ENCODE assay signal across 29 cellular contexts in the genomic region with DNA sequence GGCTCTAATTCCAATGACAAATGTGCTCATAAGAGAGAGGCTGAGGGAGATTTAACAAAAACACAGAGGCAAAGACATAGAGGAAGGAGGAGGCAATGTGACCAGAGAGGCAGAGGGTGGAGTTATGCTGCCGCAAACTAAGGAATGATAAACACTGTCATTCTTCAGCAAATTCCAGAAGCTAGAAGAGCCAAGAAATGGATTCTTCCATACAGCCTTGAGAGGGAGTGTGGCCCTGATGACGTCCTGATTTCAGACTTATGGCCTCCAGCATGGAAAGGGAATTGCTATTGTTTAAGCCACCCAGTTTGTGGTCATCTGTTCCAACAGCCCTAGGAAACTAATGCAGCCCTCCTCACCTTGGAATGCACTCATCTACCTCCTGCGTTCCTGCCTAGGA. TPM values are rescaled to one million over a fixed set of nuclear protein-coding genes. Genes with fewer than 3 reads are reported as not detected.
DNase-seq lines count a peak whose midpoint lies in the region; ATAC-seq and TF ChIP-seq lines count a peak whose summit lies in the region.
"Had no signal": no experiment of that assay in that cellular context is flagged by ENCODE, and none has a peak within 500 bp of the region (broad histone marks: within the 10 kb centered on the region; RNA-seq: fewer than 3 reads in every experiment).

No MANE protein-coding gene starts in this region.

- TF ChIP-seq CTCF in AG10803 (conservative IDR thresholded peaks at IDR 0.05; ENCODE audit: low read length) (no peak), choroid plexus epithelial cell (conservative IDR thresholded peaks at IDR 0.05; ENCODE audit: low read depth, low read length) (no peak), Caco-2 (IDR thresholded peaks at IDR 0.05; ENCODE audit: insufficient read depth in 1 of 2, low read depth in 1 of 2, low read length in 1 of 2, severe bottlenecking in 1 of 2, unreplicated experiment in 1 of 2) (no peak)
- TF ChIP-seq CTCF in activated CD8-positive, alpha-beta T cell treated with anti-CD3 and anti-CD28 coated beads for 36 hours (IDR thresholded peaks at IDR 0.05), result no peak

- H3K4me1 ChIP-seq in Caco-2, result no peaks in the 10 kb centered on the region
- H3K4me1 ChIP-seq: breast epithelium, colonic mucosa, gastrocnemius medialis, thyroid gland had no signal

- H3K4me1 Mint-ChIP-seq in memory B cell (peaks cover 35% of the 10 kb centered on the region), Caco-2 (ENCODE audit: low read depth, unreplicated experiment) (no peaks in the 10 kb centered on the region)
- H3K4me1 Mint-ChIP-seq in activated CD8-positive, alpha-beta T cell treated with anti-CD3 and anti-CD28 coated beads for 36 hours (ENCODE audit: low read depth), result peaks cover 66% of the 10 kb centered on the region
- H3K4me1 Mint-ChIP-seq: nephron progenitor cell had no signal

- POLR2A ChIA-PET in activated CD8-positive, alpha-beta T cell treated with anti-CD3 and anti-CD28 coated beads for 36 hours (lab: Charles Lee), result no interaction called here
- POLR2A ChIA-PET in Caco-2 (lab: Charles Lee), result no interaction called here

- H3K36me3 ChIP-seq in Caco-2 (ENCODE audit: control insufficient read depth, insufficient read depth, low read length), result no peaks in the 10 kb centered on the region
- H3K36me3 ChIP-seq: breast epithelium, colonic mucosa, thyroid gland had no signal

- no peaks in the 10 kb centered on the region for H3K27me3 Mint-ChIP-seq in memory B cell
- no peaks in the 10 kb centered on the region for H3K27me3 Mint-ChIP-seq in activated CD8-positive, alpha-beta T cell treated with anti-CD3 and anti-CD28 coated beads for 36 hours
- no peaks in the 10 kb centered on the region for H3K27me3 Mint-ChIP-seq in Caco-2 (ENCODE audit: insufficient read depth, unreplicated experiment)
- H3K27me3 Mint-ChIP-seq: activated CD4-positive, alpha-beta T cell treated with anti-CD3 and anti-CD28 coated beads for 36 hours; stimulated activated naive CD8-positive, alpha-beta T cell treated with anti-CD3 and anti-CD28 coated beads, Interleukin-15, amount 100 ng/mL, for 72 hours had no signal

- H3K9me3 Mint-ChIP-seq in memory B cell, result no peaks in the 10 kb centered on the region
- no peaks in the 10 kb centered on the region for H3K9me3 Mint-ChIP-seq in activated CD8-positive, alpha-beta T cell treated with anti-CD3 and anti-CD28 coated beads for 36 hours
- no peaks in the 10 kb centered on the region for H3K9me3 Mint-ChIP-seq in Caco-2 (ENCODE audit: unreplicated experiment)
- H3K9me3 Mint-ChIP-seq: activated T-cell treated with anti-CD3 and anti-CD28 coated beads, Interleukin-2, amount 50 U/mL, for 4 hours; mesothelial cell of epicardium; nephron progenitor cell; stimulated activated naive CD8-positive, alpha-beta T cell treated with anti-CD3 and anti-CD28 coated beads, Interleukin-15, amount 100 ng/mL, for 72 hours; T-helper 2 cell treated with Interferon-gamma antibody and Interleukin-4, amounts not matched to agents 5 μg/mL and 100 μg/mL, for 36 hours had no signal

- no peak overlapping the region for H3K4me3 ChIP-seq in AG10803 (ENCODE audit: low read length)
- H3K4me3 ChIP-seq in choroid plexus epithelial cell (ENCODE audit: low read depth, low read length), result no peak overlapping the region
- no peak overlapping the region for H3K4me3 ChIP-seq in Caco-2 (ENCODE audit: low read depth, low read length)
- H3K4me3 ChIP-seq: BLaER1 treated with 17β-estradiol and CSF1 and Interleukin-3, amounts not matched to agents 10 nM and 100 nM; breast epithelium; colonic mucosa; gastrocnemius medialis; left lung; pancreas; thyroid gland had no signal

- H3K4me3 Mint-ChIP-seq in memory B cell (no peak overlapping the region), Caco-2 (ENCODE audit: unreplicated experiment) (no peak overlapping the region)
- H3K4me3 Mint-ChIP-seq in activated CD8-positive, alpha-beta T cell treated with anti-CD3 and anti-CD28 coated beads for 36 hours, result no peak overlapping the region
- H3K4me3 Mint-ChIP-seq: activated CD4-positive, alpha-beta T cell treated with anti-CD3 and anti-CD28 coated beads for 36 hours; activated T-cell treated with anti-CD3 and anti-CD28 coated beads, Interleukin-2, amount 50 U/mL, for 4 hours; mesothelial cell of epicardium; nephron progenitor cell; stimulated activated naive CD8-positive, alpha-beta T cell treated with anti-CD3 and anti-CD28 coated beads, Interleukin-15, amount 100 ng/mL, for 72 hours; T-helper 2 cell treated with Interferon-gamma antibody and Interleukin-4, amounts not matched to agents 5 μg/mL and 100 μg/mL, for 36 hours had no signal

- CTCF ChIA-PET in activated CD8-positive, alpha-beta T cell treated with anti-CD3 and anti-CD28 coated beads for 36 hours (lab: Charles Lee), result no interaction called here
- CTCF ChIA-PET in Caco-2 (lab: Charles Lee), result no interaction called here

- no peaks in the 10 kb centered on the region for H3K9me3 ChIP-seq in Caco-2
- H3K9me3 ChIP-seq: BLaER1 treated with 17β-estradiol and CSF1 and Interleukin-3, amounts not matched to agents 10 nM and 100 nM; breast epithelium; colonic mucosa; gastrocnemius medialis; left lung; pancreas; thyroid gland had no signal

- H3K36me3 Mint-ChIP-seq in memory B cell (peaks cover 31% of the 10 kb centered on the region), Caco-2 (ENCODE audit: insufficient read depth, unreplicated experiment) (no peaks in the 10 kb centered on the region)
- peaks cover 68% of the 10 kb centered on the region for H3K36me3 Mint-ChIP-seq in activated CD8-positive, alpha-beta T cell treated with anti-CD3 and anti-CD28 coated beads for 36 hours (ENCODE audit: low read depth)

- DNase-seq in AG10803 (ENCODE audit: low read depth) (peak; percentile 5), ELF-1 (ENCODE audit: low read depth, low spot score) (peak; percentile 63), choroid plexus epithelial cell (ENCODE audit: low read depth) (peak; percentile 33), memory B cell (ENCODE audit: low spot score in 2 of 2) (no peak), Right ventricle myocardium superior (no peak), Caco-2 (no peak), nucleus accumbens (lab: John Stamatoyannopoulos, UW) (no peak)
- DNase-seq in activated CD8-positive, alpha-beta T cell treated with anti-CD3 and anti-CD28 coated beads for 36 hours, result no peak
- DNase-seq: activated CD4-positive, alpha-beta T cell treated with anti-CD3 and anti-CD28 coated beads for 36 hours; activated T-cell treated with anti-CD3 and anti-CD28 coated beads, Interleukin-2, amount 50 U/mL, for 4 hours; amniotic stem cell; colonic mucosa; DND-41; effector memory CD4-positive, alpha-beta T cell; gastrocnemius medialis; hippocampal formation; left lung; NCI-H1436 treated with DMSO at 0.1 percent for 48 hours; NCI-H446 treated with DMSO at 0.1 percent for 48 hours; nephron progenitor cell; pancreas; small intestine; stimulated activated naive CD8-positive, alpha-beta T cell treated with anti-CD3 and anti-CD28 coated beads, Interleukin-15, amount 100 ng/mL, for 72 hours; thyroid gland had no signal

- intact Hi-C loops in activated CD8-positive, alpha-beta T cell treated with anti-CD3 and anti-CD28 coated beads for 36 hours (cut with micrococcal nuclease), result no loop called here
- intact Hi-C loops in Right ventricle myocardium superior (cut with DNase I) (no loop called here), Caco-2 (cut with micrococcal nuclease; ENCODE audit: unreplicated experiment) (no loop called here)

- BruUV-seq in Caco-2 (replicated peaks; lab: Mats Ljungman, UMichigan), result no TSS peak

- ATAC-seq in memory B cell (ENCODE audit: low read depth) (no peak), Right ventricle myocardium superior (ENCODE audit: poor library complexity) (no peak)
- ATAC-seq in activated CD8-positive, alpha-beta T cell treated with anti-CD3 and anti-CD28 coated beads for 36 hours, result no peak
- ATAC-seq: activated CD4-positive, alpha-beta T cell treated with anti-CD3 and anti-CD28 coated beads for 36 hours; activated T-cell treated with anti-CD3 and anti-CD28 coated beads, Interleukin-2, amount 50 U/mL, for 4 hours; esophagus mucosa; gastrocnemius medialis; left lung; pancreas; stimulated activated naive CD8-positive, alpha-beta T cell treated with anti-CD3 and anti-CD28 coated beads, Interleukin-15, amount 100 ng/mL, for 72 hours had no signal

- H3K27ac Mint-ChIP-seq in memory B cell (peak overlapping the region; percentile 20), Caco-2 (ENCODE audit: unreplicated experiment) (no peak overlapping the region)
- H3K27ac Mint-ChIP-seq in activated CD8-positive, alpha-beta T cell treated with anti-CD3 and anti-CD28 coated beads for 36 hours, result no peak overlapping the region
- H3K27ac Mint-ChIP-seq: activated CD4-positive, alpha-beta T cell treated with anti-CD3 and anti-CD28 coated beads for 36 hours; mesothelial cell of epicardium; nephron progenitor cell; stimulated activated naive CD8-positive, alpha-beta T cell treated with anti-CD3 and anti-CD28 coated beads, Interleukin-15, amount 100 ng/mL, for 72 hours; T-helper 2 cell treated with Interferon-gamma antibody and Interleukin-4, amounts not matched to agents 5 μg/mL and 100 μg/mL, for 36 hours had no signal

- H3K27me3 ChIP-seq in Caco-2 (replicated peaks; ENCODE audit: control insufficient read depth, insufficient read depth, low read length), result no peaks in the 10 kb centered on the region
- H3K27me3 ChIP-seq: BLaER1 treated with 17β-estradiol and CSF1 and Interleukin-3, amounts not matched to agents 10 nM and 100 nM; breast epithelium; colonic mucosa; gastrocnemius medialis; left lung; pancreas; thyroid gland had no signal

RNA-seq across cellular contexts. Expression of a gene that starts 30.5 kb away (rescaled TPM):
- total RNA-seq in activated CD8-positive, alpha-beta T cell treated with anti-CD3 and anti-CD28 coated beads for 36 hours, result 10 to 100 TPM; 88.7 to 91.6 TPM
- 46.2 TPM for total RNA-seq in Right ventricle myocardium superior
- 15.5 and 15.8 TPM in 2 replicates for total RNA-seq in Caco-2 (2022)

Comparison
In these comparisons a context has a peak if more than half of its experiments do, and no peak if none do; other contexts are left out.
1. DNase-seq: peak in AG10803 (single experiment), ELF-1 (single experiment) and choroid plexus epithelial cell (single experiment); none in memory B cell (0 of 2), activated CD8-positive, alpha-beta T cell treated with anti-CD3 and anti-CD28 coated beads for 36 hours (single experiment), Right ventricle myocardium superior (single experiment), Caco-2 (0 of 2) and nucleus accumbens (0 of 56).